ENCODE assay signal across 8 cellular contexts in the genomic region with DNA sequence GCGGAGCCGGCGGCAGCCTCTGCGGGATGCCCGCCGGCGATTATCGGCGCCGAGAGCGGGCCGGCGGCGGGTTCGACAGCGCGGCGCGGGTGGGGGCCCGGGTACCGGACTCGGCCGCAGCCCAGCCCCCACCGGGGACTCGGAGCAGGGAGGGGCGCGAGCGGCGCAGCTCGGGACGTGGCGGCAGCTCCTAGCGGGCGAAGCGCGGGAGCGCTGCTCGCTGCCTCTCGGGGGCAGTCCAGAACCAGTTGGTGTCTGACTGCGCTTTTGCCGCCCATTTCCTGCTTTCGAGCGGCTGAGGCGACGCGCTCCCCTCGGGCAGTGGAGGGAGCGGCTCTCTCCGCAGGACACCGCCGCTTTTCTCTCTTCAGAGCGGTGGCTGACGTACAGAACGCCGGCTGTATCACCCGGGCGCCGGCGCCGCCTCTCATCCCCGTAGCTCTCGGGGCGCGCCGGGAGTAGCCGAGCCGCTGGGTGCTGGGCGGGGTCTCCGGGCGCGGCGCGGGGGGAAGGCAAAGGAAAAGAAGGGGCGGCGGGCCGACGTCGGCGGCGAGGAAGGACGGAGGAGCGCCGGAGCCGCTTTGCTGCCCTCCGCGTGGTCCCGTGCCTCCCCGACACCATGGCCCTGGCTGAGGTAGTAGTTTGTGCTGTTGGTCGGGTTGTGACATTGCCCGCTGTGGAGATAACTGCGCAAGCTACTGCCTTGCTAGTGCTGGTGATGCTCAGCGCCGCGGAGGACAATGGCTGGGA.
DNase-seq lines count a peak whose midpoint lies in the region; ATAC-seq, FAIRE-seq and TF ChIP-seq lines count a peak whose summit lies in the region.

No MANE protein-coding gene starts in this region.

- peak overlapping the region; percentile 90 for H3K4me3 ChIP-seq in psoas muscle

- H3K4me1 ChIP-seq in psoas muscle: peaks cover 24% of the 10 kb centered on the region

- intact Hi-C loops in left ventricle myocardium superior (cut with micrococcal nuclease): no loop called here
- intact Hi-C loops in psoas muscle (cut with DNase I): loop anchor here (5.0 kb wide), 1 partner anchor 189 kb away; no protein-coding TSS in a partner anchor

- no peaks in the 10 kb centered on the region for H3K9me3 ChIP-seq in psoas muscle

- no peaks in the 10 kb centered on the region for H3K36me3 ChIP-seq in psoas muscle (ENCODE audit: insufficient read depth in 1 of 2, low read depth in 1 of 2)

- peak; percentile 65 for ATAC-seq in HG02571 (IDR thresholded peaks at IDR 0.05; ENCODE audit: unreplicated experiment)
- peak; percentile 95 for ATAC-seq in left ventricle myocardium superior
- peak; percentile 92 to 94 (median 93) for ATAC-seq in psoas muscle

- peak; percentile 56 for TF ChIP-seq CTCF in GM12873 (IDR thresholded peaks at IDR 0.05; ENCODE audit: insufficient read depth, low read depth, low read length, missing control alignments)
- peak; percentile 53 for TF ChIP-seq CTCF in psoas muscle (IDR thresholded peaks at IDR 0.05)

- no peak for FAIRE-seq in urothelium cell line (lab: Jason Lieb, UNC)

- H3K27ac ChIP-seq in psoas muscle: peak overlapping the region; percentile 99

- H3K27me3 ChIP-seq in psoas muscle (ENCODE audit: insufficient read depth in 3 of 3, low read length in 2 of 3): no peaks in the 10 kb centered on the region

- peak; percentile 88 for DNase-seq in NAMALWA (ENCODE audit: low spot score)
- DNase-seq in T follicular helper cell (ENCODE audit: low read depth): peak; percentile 65
- peak; percentile 83 for DNase-seq in amniotic epithelial cell (ENCODE audit: low read depth)
- peak; percentile 93 for DNase-seq in left ventricle myocardium superior
- DNase-seq in psoas muscle: peak; percentile 88 to 95
- DNase-seq in urothelium cell line (ENCODE audit: low spot score): peak; percentile 90

- whole genome bisulfite sequencing in psoas muscle, 3 donors: 0 to 1% (median 0%) methylated on average over 57 to 94 of the region's 94 CpGs

Comparison
In these comparisons a context has a peak if more than half of its experiments do, and no peak if none do; other contexts are left out.
1. Peak in every context shown above with its lines: DNase-seq, ATAC-seq, H3K4me3 ChIP-seq and H3K27ac ChIP-seq.